13 cellular contexts compared by ENCODE assay signal in genomic region chr4:182929296-182929695, GRCh38. TPM values are rescaled to one million over a fixed set of nuclear protein-coding genes. Genes with fewer than 3 reads are reported as not detected.
DNase-seq lines count a peak whose midpoint lies in the region; TF ChIP-seq lines count a peak whose summit lies in the region.
"Had no signal": no experiment of that assay in that cellular context is flagged by ENCODE, and none has a peak within 500 bp of the region (broad histone marks: within the 10 kb centered on the region; RNA-seq: fewer than 3 reads in every experiment).

No MANE protein-coding gene starts in this region.

- DNase-seq in AG20443 (ENCODE audit: low spot score) (peak; percentile 86), MG63 (peak; percentile 73), epithelial cell of proximal tubule (ENCODE audit: low read depth) (peak; percentile 93), mesothelial cell of epicardium (ENCODE audit: low spot score in 2 of 2, unreplicated experiment in 2 of 2) (no peak), SKM-1 (lab: John Stamatoyannopoulos, UW; ENCODE audit: unreplicated experiment) (no peak), NCI-H524 (lab: John Stamatoyannopoulos, UW) (no peak)
- no peak for DNase-seq in effector CD8-positive, alpha-beta T cell (lab: John Stamatoyannopoulos, UW)
- DNase-seq in stimulated activated CD8-positive, alpha-beta memory T cell treated with anti-CD3 and anti-CD28 coated beads, Interleukin-4, amount 100 ng/mL, for 48 hours: no peak
- DNase-seq: CD4-positive, CD25-positive, alpha-beta regulatory T cell; hippocampal formation; NCI-H146; retina; stomach had no signal

- peak overlapping the region; percentile 82 for H3K27ac Mint-ChIP-seq in mesothelial cell of epicardium
- H3K27ac Mint-ChIP-seq: CD4-positive, CD25-positive, alpha-beta regulatory T cell had no signal

- H3K4me3 ChIP-seq in MG63 (no peak overlapping the region), epithelial cell of proximal tubule (ENCODE audit: low read depth, low read length) (no peak overlapping the region)
- H3K4me3 ChIP-seq: stomach had no signal

- peaks cover 26% of the 10 kb centered on the region for H3K4me1 Mint-ChIP-seq in mesothelial cell of epicardium
- H3K4me1 Mint-ChIP-seq: CD4-positive, CD25-positive, alpha-beta regulatory T cell had no signal

- no peak overlapping the region for H3K4me3 Mint-ChIP-seq in mesothelial cell of epicardium
- H3K4me3 Mint-ChIP-seq: CD4-positive, CD25-positive, alpha-beta regulatory T cell had no signal

- peaks cover 13% of the 10 kb centered on the region for H3K27me3 Mint-ChIP-seq in mesothelial cell of epicardium (ENCODE audit: low read depth)

- H3K9me3 ChIP-seq in MG63: no peaks in the 10 kb centered on the region
- H3K9me3 ChIP-seq: stomach had no signal

- no peak for TF ChIP-seq CTCF in epithelial cell of proximal tubule (conservative IDR thresholded peaks at IDR 0.05; ENCODE audit: low read depth, low read length)
- no peak for TF ChIP-seq CTCF in mesothelial cell of epicardium (IDR thresholded peaks at IDR 0.05; ENCODE audit: unreplicated experiment)

- no peaks in the 10 kb centered on the region for H3K9me3 Mint-ChIP-seq in mesothelial cell of epicardium
- H3K9me3 Mint-ChIP-seq: CD4-positive, CD25-positive, alpha-beta regulatory T cell had no signal

- H3K36me3 Mint-ChIP-seq in mesothelial cell of epicardium: no peaks in the 10 kb centered on the region
- H3K36me3 Mint-ChIP-seq: CD4-positive, CD25-positive, alpha-beta regulatory T cell had no signal

- H3K36me3 ChIP-seq in MG63: no peaks in the 10 kb centered on the region
- H3K36me3 ChIP-seq: stomach had no signal

- no peaks in the 10 kb centered on the region for H3K27me3 ChIP-seq in MG63
- H3K27me3 ChIP-seq: stomach had no signal

RNA-seq across cellular contexts. Expression of gene DCTD, which starts 12.1 kb away (rescaled TPM):
- 119 and 137 TPM in 2 replicates for total RNA-seq in MG63 (2014; rRNA removed; shearing (Covaris generic); ENCODE audit: low replicate concordance)
- 84.2 and 86.3 TPM in 2 replicates for total RNA-seq in epithelial cell of proximal tubule
- total RNA-seq in mesothelial cell of epicardium: 93.7 to 101 TPM (median 101 TPM) in 3 replicates

Comparison
In these comparisons a context has a peak if more than half of its experiments do, and no peak if none do; other contexts are left out.
1. DNase-seq: peak in AG20443 (single experiment), MG63 (single experiment) and epithelial cell of proximal tubule (single experiment); none in mesothelial cell of epicardium (0 of 2), effector CD8-positive, alpha-beta T cell (single experiment), stimulated activated CD8-positive, alpha-beta memory T cell treated with anti-CD3 and anti-CD28 coated beads, Interleukin-4, amount 100 ng/mL, for 48 hours (single experiment), SKM-1 (single experiment) and NCI-H524 (0 of 2).